In genomic region chr20:16317445-16318362, GRCh38 we compare ENCODE assay signal across 17 cellular contexts.
A peak's percentile ranks its signal among the peaks of the same experiment; 100 is the strongest.
DNase-seq lines count a peak whose midpoint lies in the region; ATAC-seq and TF ChIP-seq lines count a peak whose summit lies in the region.
"Had no signal": no experiment of that assay in that cellular context is flagged by ENCODE, and none has a peak within 500 bp of the region (broad histone marks: within the 10 kb centered on the region; RNA-seq: fewer than 3 reads in every experiment).

No MANE protein-coding gene starts in this region.

- H3K4me3 ChIP-seq in BLaER1 treated with 17β-estradiol and CSF1 and Interleukin-3, amounts not matched to agents 10 nM and 100 nM: no peak overlapping the region
- H3K4me3 ChIP-seq in BE2C (ENCODE audit: low read depth, low read length): no peak overlapping the region
- H3K4me3 ChIP-seq: cardiac muscle cell, SJCRH30 had no signal

- no peak overlapping the region for H3K9ac ChIP-seq in BLaER1 treated with 17β-estradiol and CSF1 and Interleukin-3, amounts not matched to agents 10 nM and 100 nM
- H3K9ac ChIP-seq: parathyroid adenoma had no signal

- POLR2A ChIA-PET in activated B cell treated with CpG ODN at 0.5 μM for 24 hours (lab: Charles Lee): no interaction called here

- DNase-seq in activated B cell treated with CpG ODN at 0.5 μM for 24 hours (no peak), glomerular visceral epithelial cell (ENCODE audit: extremely low spot score) (no peak), BE2C (no peak), NCI-H2029 treated with DMSO at 0.1 percent for 48 hours (lab: John Stamatoyannopoulos, UW) (no peak)
- DNase-seq: activated CD4-positive, alpha-beta T cell treated with anti-CD3 and anti-CD28 coated beads for 4 hours; activated naive CD8-positive, alpha-beta T cell treated with anti-CD3 and anti-CD28 coated beads, Interleukin-2, amount 10 ng/mL, durations not matched to agents 7 days and 5 days; effector memory CD8-positive, alpha-beta T cell; Kasumi-1; NCI-H146; NCI-H226; SJCRH30 had no signal

- H3K27ac Mint-ChIP-seq in activated B cell treated with CpG ODN at 0.5 μM for 24 hours: peak overlapping the region; percentile 64
- H3K27ac Mint-ChIP-seq: activated naive CD8-positive, alpha-beta T cell treated with anti-CD3 and anti-CD28 coated beads, Interleukin-2, amount 10 ng/mL, durations not matched to agents 7 days and 5 days had no signal

- peak overlapping the region in 2 of 11 experiments; percentile 11 to 12; a peak in 3 of 22 replicates for H3K27ac ChIP-seq in BLaER1 treated with 17β-estradiol and CSF1 and Interleukin-3, amounts not matched to agents 10 nM and 100 nM
- H3K27ac ChIP-seq: cardiac muscle cell, parathyroid adenoma, SJCRH30 had no signal

- peak overlapping the region; percentile 62 for H3K4me3 Mint-ChIP-seq in activated B cell treated with CpG ODN at 0.5 μM for 24 hours
- H3K4me3 Mint-ChIP-seq: activated naive CD8-positive, alpha-beta T cell treated with anti-CD3 and anti-CD28 coated beads, Interleukin-2, amount 10 ng/mL, durations not matched to agents 7 days and 5 days; effector memory CD8-positive, alpha-beta T cell had no signal

- H3K27me3 ChIP-seq in BLaER1 treated with 17β-estradiol and CSF1 and Interleukin-3, amounts not matched to agents 10 nM and 100 nM: no peaks in the 10 kb centered on the region
- H3K27me3 ChIP-seq in BE2C: no peaks in the 10 kb centered on the region
- H3K27me3 ChIP-seq: cardiac muscle cell, SJCRH30 had no signal

- H3K27me3 Mint-ChIP-seq in activated B cell treated with CpG ODN at 0.5 μM for 24 hours: no peaks in the 10 kb centered on the region
- H3K27me3 Mint-ChIP-seq: activated naive CD8-positive, alpha-beta T cell treated with anti-CD3 and anti-CD28 coated beads, Interleukin-2, amount 10 ng/mL, durations not matched to agents 7 days and 5 days; effector memory CD8-positive, alpha-beta T cell had no signal

- peaks cover 20 to 29% (median 24%) of the 10 kb centered on the region in 10 experiments for H3K4me1 ChIP-seq in BLaER1 treated with 17β-estradiol and CSF1 and Interleukin-3, amounts not matched to agents 10 nM and 100 nM
- no peaks in the 10 kb centered on the region for H3K4me1 ChIP-seq in BE2C
- H3K4me1 ChIP-seq: SJCRH30 had no signal

- H3K9me3 Mint-ChIP-seq in activated B cell treated with CpG ODN at 0.5 μM for 24 hours: no peaks in the 10 kb centered on the region
- H3K9me3 Mint-ChIP-seq: activated naive CD8-positive, alpha-beta T cell treated with anti-CD3 and anti-CD28 coated beads, Interleukin-2, amount 10 ng/mL, durations not matched to agents 7 days and 5 days had no signal

- H3K36me3 Mint-ChIP-seq in activated B cell treated with CpG ODN at 0.5 μM for 24 hours (ENCODE audit: low read depth): peaks cover 11% of the 10 kb centered on the region

- no peak for TF ChIP-seq CTCF in activated B cell treated with CpG ODN at 0.5 μM for 24 hours (IDR thresholded peaks at IDR 0.05)
- no peak for TF ChIP-seq CTCF in BE2C (IDR thresholded peaks at IDR 0.05; ENCODE audit: low read depth, low read length)

- H3K4me1 Mint-ChIP-seq in activated B cell treated with CpG ODN at 0.5 μM for 24 hours: peaks cover 23% of the 10 kb centered on the region
- H3K4me1 Mint-ChIP-seq: activated naive CD8-positive, alpha-beta T cell treated with anti-CD3 and anti-CD28 coated beads, Interleukin-2, amount 10 ng/mL, durations not matched to agents 7 days and 5 days had no signal

- intact Hi-C loops in activated B cell treated with CpG ODN at 0.5 μM for 24 hours (cut with micrococcal nuclease): loop anchor here (10.0 kb wide), 1 partner anchor 997 kb away; no protein-coding TSS in a partner anchor

- peak; percentile 54 for ATAC-seq in GM18907 (IDR thresholded peaks at IDR 0.05; ENCODE audit: unreplicated experiment)
- ATAC-seq in HG02884 (IDR thresholded peaks at IDR 0.05; ENCODE audit: unreplicated experiment): peak; percentile 44
- ATAC-seq in activated B cell treated with CpG ODN at 0.5 μM for 24 hours (ENCODE audit: low read depth): peak; percentile 25
- ATAC-seq in GM21737 (IDR thresholded peaks at IDR 0.05; ENCODE audit: unreplicated experiment): no peak
- ATAC-seq: effector memory CD8-positive, alpha-beta T cell had no signal

- H3K36me3 ChIP-seq in BLaER1 treated with 17β-estradiol and CSF1 and Interleukin-3, amounts not matched to agents 10 nM and 100 nM: peaks cover 0 to 55% (median 24%) of the 10 kb centered on the region in 11 experiments; a peak in 14 of 22 replicates
- no peaks in the 10 kb centered on the region for H3K36me3 ChIP-seq in BE2C
- H3K36me3 ChIP-seq: cardiac muscle cell, SJCRH30 had no signal

- CTCF ChIA-PET in activated B cell treated with CpG ODN at 0.5 μM for 24 hours (lab: Charles Lee): no interaction called here

- no peaks in the 10 kb centered on the region for H4K20me1 ChIP-seq in BLaER1 treated with 17β-estradiol and CSF1 and Interleukin-3, amounts not matched to agents 10 nM and 100 nM

- H3K9me3 ChIP-seq in BLaER1 treated with 17β-estradiol and CSF1 and Interleukin-3, amounts not matched to agents 10 nM and 100 nM (replicated peaks in 1 of 11): peaks cover 0 to 43% (median 19%) of the 10 kb centered on the region in 11 experiments; a peak in 14 of 22 replicates
- no peaks in the 10 kb centered on the region for H3K9me3 ChIP-seq in BE2C
- H3K9me3 ChIP-seq: SJCRH30 had no signal

- peak overlapping the region; percentile 19 to 62 (median 40); a peak in 20 of 22 replicates for H3K4me2 ChIP-seq in BLaER1 treated with 17β-estradiol and CSF1 and Interleukin-3, amounts not matched to agents 10 nM and 100 nM
